ENCODE assay signal across 8 cellular contexts in genomic region chr11:93089474-93090102, GRCh38.
DNase-seq lines count a peak whose midpoint lies in the region; ATAC-seq and TF ChIP-seq lines count a peak whose summit lies in the region.

No MANE protein-coding gene starts in this region.

- ATAC-seq in GM21619 (IDR thresholded peaks at IDR 0.05; ENCODE audit: unreplicated experiment) (peak; percentile 58), GM18520 (IDR thresholded peaks at IDR 0.05; ENCODE audit: unreplicated experiment) (no peak), T-helper 17 cell (no peak)

- H3K27ac Mint-ChIP-seq in T-helper 17 cell, result no peak overlapping the region

- no peaks in the 10 kb centered on the region for H3K9me3 ChIP-seq in T-helper 17 cell (ENCODE audit: control insufficient read depth, low read length, poor library complexity, severe bottlenecking)

- H3K27me3 Mint-ChIP-seq in T-helper 17 cell, result peaks cover 21% of the 10 kb centered on the region

- peaks cover 2% of the 10 kb centered on the region for H3K4me1 Mint-ChIP-seq in T-helper 17 cell

- in situ Hi-C loops in astrocyte of the spinal cord (cut with HindIII; ENCODE audit: low sequenced_read_pairs), result no loop called here

- TF ChIP-seq CTCF in astrocyte of the spinal cord (IDR thresholded peaks at IDR 0.05; ENCODE audit: low read depth, low read length), result peak; percentile 69

- no peaks in the 10 kb centered on the region for H3K36me3 Mint-ChIP-seq in T-helper 17 cell (ENCODE audit: low read depth)

- H3K4me3 ChIP-seq in astrocyte of the spinal cord (ENCODE audit: low read depth, low read length), result no peak overlapping the region

- H3K4me3 Mint-ChIP-seq in T-helper 17 cell, result no peak overlapping the region

- DNase-seq in DMS153 (lab: John Stamatoyannopoulos, UW) (peak; percentile 94), NCI-H1092 treated with DMSO at 0.1 percent for 48 hours (lab: John Stamatoyannopoulos, UW) (peak; percentile 61), astrocyte of the spinal cord (ENCODE audit: low read depth, low spot score) (peak; percentile 52), kidney glomerular epithelial cell (lab: John Stamatoyannopoulos, UW) (peak; percentile 54), NCI-H1930 (lab: John Stamatoyannopoulos, UW) (no peak), T-helper 17 cell (no peak)

Comparison
In these comparisons a context has a peak if more than half of its experiments do, and no peak if none do; other contexts are left out.
1. DNase-seq: peak in DMS153 (single experiment), NCI-H1092 treated with DMSO at 0.1 percent for 48 hours (single experiment), astrocyte of the spinal cord (single experiment) and kidney glomerular epithelial cell (single experiment); none in NCI-H1930 (0 of 2) and T-helper 17 cell (0 of 3).